ENCODE assay signal across 19 cellular contexts in the genomic region with DNA sequence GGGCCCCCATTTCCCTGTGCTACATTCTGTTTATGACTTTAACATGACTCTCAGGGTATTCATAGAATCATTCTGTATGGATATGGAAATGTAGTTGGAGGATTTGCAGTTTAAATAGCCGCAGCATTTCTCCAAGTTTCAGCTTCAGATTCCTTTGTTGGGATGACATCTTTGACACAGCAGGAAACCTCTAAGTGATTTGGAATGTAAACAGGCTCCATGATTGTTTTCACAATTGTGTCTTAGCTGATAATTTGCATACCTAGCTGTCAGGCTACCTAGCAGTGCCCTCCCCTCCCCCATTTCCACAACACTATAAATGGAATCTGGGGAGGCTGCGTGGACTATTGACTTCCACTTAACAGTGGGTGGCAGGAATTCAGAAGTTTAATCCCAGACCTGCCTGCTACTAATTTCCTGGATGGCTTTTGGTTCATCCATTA.
DNase-seq lines count a peak whose midpoint lies in the region; ATAC-seq and TF ChIP-seq lines count a peak whose summit lies in the region.
"Had no signal": no experiment of that assay in that cellular context is flagged by ENCODE, and none has a peak within 500 bp of the region (broad histone marks: within the 10 kb centered on the region; RNA-seq: fewer than 3 reads in every experiment).

No MANE protein-coding gene starts in this region.

- CTCF ChIA-PET in Caco-2 (lab: Charles Lee) = no interaction called here
- CTCF ChIA-PET in RWPE1 (lab: Yijun Ruan, JAX) = interaction anchor here (0.6 kb wide), 1 partner anchor 13 kb away, joined by 3 read pairs; no protein-coding TSS in a partner anchor

- H3K36me3 ChIP-seq in DOHH2 (ENCODE audit: control insufficient read depth, low read length) (peaks cover 2% of the 10 kb centered on the region; the same call in 1 of the 2 replicates), HUES48 (ENCODE audit: control insufficient read depth, insufficient read depth, low read length) (no peaks in the 10 kb centered on the region), mesodermal cell (ENCODE audit: control insufficient read depth, insufficient read depth, low read length) (no peaks in the 10 kb centered on the region), Caco-2 (ENCODE audit: control insufficient read depth, insufficient read depth, low read length) (no peaks in the 10 kb centered on the region)
- H3K36me3 ChIP-seq: gastrocnemius medialis, right atrium auricular region had no signal

- peaks cover 7% of the 10 kb centered on the region for H3K27me3 Mint-ChIP-seq in Caco-2 (ENCODE audit: insufficient read depth, unreplicated experiment)

- H3K27me3 ChIP-seq in DOHH2 (ENCODE audit: control insufficient read depth, low read length) (no peaks in the 10 kb centered on the region), HUES48 (ENCODE audit: control insufficient read depth, insufficient read depth, low read length) (no peaks in the 10 kb centered on the region), Caco-2 (replicated peaks; ENCODE audit: control insufficient read depth, insufficient read depth, low read length) (no peaks in the 10 kb centered on the region; the same call in 1 of the 2 replicates)
- H3K27me3 ChIP-seq: gastrocnemius medialis, right atrium auricular region had no signal

- no peak for TF ChIP-seq CTCF in DOHH2 (IDR thresholded peaks at IDR 0.05; ENCODE audit: low read depth, low read length, poor library complexity, severe bottlenecking)
- TF ChIP-seq CTCF in Caco-2 (IDR thresholded peaks at IDR 0.05; ENCODE audit: insufficient read depth in 1 of 2, low read depth in 1 of 2, low read length in 1 of 2, severe bottlenecking in 1 of 2, unreplicated experiment in 1 of 2) = no peak
- no peak for TF ChIP-seq CTCF in RWPE1 (conservative IDR thresholded peaks at IDR 0.05; ENCODE audit: low read depth)

- no peaks in the 10 kb centered on the region for H3K79me2 ChIP-seq in DOHH2 (ENCODE audit: control insufficient read depth, low read length)

- peak overlapping the region; percentile 91 for H3K4me2 ChIP-seq in DOHH2 (ENCODE audit: low read length)

- H3K9me3 ChIP-seq in DOHH2 (ENCODE audit: control insufficient read depth, insufficient read depth, low read length) = peaks cover 10% of the 10 kb centered on the region; the same call in 1 of the 2 replicates
- peaks cover 5% of the 10 kb centered on the region for H3K9me3 ChIP-seq in HUES48 (ENCODE audit: control insufficient read depth, insufficient read depth, low read length)
- H3K9me3 ChIP-seq in mesodermal cell (ENCODE audit: control insufficient read depth, low read length) = peaks cover 13% of the 10 kb centered on the region
- no peaks in the 10 kb centered on the region for H3K9me3 ChIP-seq in Caco-2
- H3K9me3 ChIP-seq: gastrocnemius medialis had no signal

- no peak overlapping the region for H3K9ac ChIP-seq in HUES48 (ENCODE audit: low read depth, low read length)

- H3F3A ChIP-seq in DOHH2 (ENCODE audit: control insufficient read depth, insufficient read depth) = peaks cover 18% of the 10 kb centered on the region

- BruUV-seq in Caco-2 (replicated peaks; lab: Mats Ljungman, UMichigan) = no TSS peak

- H3K9me3 Mint-ChIP-seq in Caco-2 (ENCODE audit: unreplicated experiment) = no peaks in the 10 kb centered on the region
- H3K9me3 Mint-ChIP-seq: type B pancreatic cell had no signal

- no peaks in the 10 kb centered on the region for H3K9me2 ChIP-seq in DOHH2 (replicated peaks; ENCODE audit: control insufficient read depth, low read length)

- no peaks in the 10 kb centered on the region for H4K20me1 ChIP-seq in DOHH2 (ENCODE audit: control insufficient read depth, insufficient read depth, low read depth, low read length)

- no peak overlapping the region for H3K27ac Mint-ChIP-seq in Caco-2 (ENCODE audit: unreplicated experiment)
- H3K27ac Mint-ChIP-seq: activated T-helper 17 cell treated with anti-CD3 and anti-CD28 coated beads, Interleukin-2, amount 50 U/mL, for 72 hours; type B pancreatic cell had no signal

- peak overlapping the region; percentile 97 for H3K27ac ChIP-seq in DOHH2 (ENCODE audit: low read depth, low read length)
- peak overlapping the region; percentile 93 for H3K27ac ChIP-seq in HUES48 (ENCODE audit: low read depth, low read length)
- peak overlapping the region; percentile 71 for H3K27ac ChIP-seq in mesodermal cell (ENCODE audit: low read depth, low read length, severe bottlenecking)
- no peak overlapping the region for H3K27ac ChIP-seq in RWPE1
- H3K27ac ChIP-seq: gastrocnemius medialis, right atrium auricular region had no signal

- intact Hi-C loops in Caco-2 (cut with micrococcal nuclease; ENCODE audit: unreplicated experiment) = no loop called here

- H3K4me3 ChIP-seq in DOHH2 (ENCODE audit: low read length) (peak overlapping the region; percentile 37), HUES48 (ENCODE audit: low read depth, low read length) (peak overlapping the region; percentile 18; the same call in 1 of the 2 replicates), mesodermal cell (ENCODE audit: extremely low read depth, insufficient read depth, low read length, poor library complexity, severe bottlenecking) (no peak overlapping the region), Caco-2 (ENCODE audit: low read depth, low read length) (no peak overlapping the region)
- H3K4me3 ChIP-seq: gastrocnemius medialis, right atrium auricular region had no signal

- H3K4me1 Mint-ChIP-seq in Caco-2 (ENCODE audit: low read depth, unreplicated experiment) = no peaks in the 10 kb centered on the region
- H3K4me1 Mint-ChIP-seq: activated T-helper 17 cell treated with anti-CD3 and anti-CD28 coated beads, Interleukin-2, amount 50 U/mL, for 72 hours had no signal

- no peak for ATAC-seq in GM19463 (IDR thresholded peaks at IDR 0.05; ENCODE audit: unreplicated experiment)
- ATAC-seq: activated T-helper 17 cell treated with anti-CD3 and anti-CD28 coated beads, Interleukin-2, amount 50 U/mL, for 72 hours; gastrocnemius medialis; left colon had no signal

- peaks cover 63% of the 10 kb centered on the region for H3K4me1 ChIP-seq in DOHH2 (ENCODE audit: control insufficient read depth, low read length)
- H3K4me1 ChIP-seq in HUES48 (ENCODE audit: control insufficient read depth, insufficient read depth, low read length) = peaks cover 37% of the 10 kb centered on the region
- peaks cover 9% of the 10 kb centered on the region for H3K4me1 ChIP-seq in mesodermal cell (ENCODE audit: control insufficient read depth, insufficient read depth, low read length, poor library complexity, severe bottlenecking)
- no peaks in the 10 kb centered on the region for H3K4me1 ChIP-seq in Caco-2
- H3K4me1 ChIP-seq: gastrocnemius medialis had no signal

- no peaks in the 10 kb centered on the region for H3K36me3 Mint-ChIP-seq in Caco-2 (ENCODE audit: insufficient read depth, unreplicated experiment)
- H3K36me3 Mint-ChIP-seq: type B pancreatic cell had no signal

- WGBS in mesodermal cell (ENCODE audit: insufficient coverage in 2 of 2), 2 experiments = 13 to 40% methylated on average over 1 of the region's 2 CpGs

- H3K4me3 Mint-ChIP-seq in Caco-2 (ENCODE audit: unreplicated experiment) = no peak overlapping the region
- H3K4me3 Mint-ChIP-seq: activated T-helper 17 cell treated with anti-CD3 and anti-CD28 coated beads, Interleukin-2, amount 50 U/mL, for 72 hours; type B pancreatic cell had no signal

- POLR2A ChIA-PET in Caco-2 (lab: Charles Lee) = no interaction called here
- POLR2A ChIA-PET in RWPE1 (lab: Yijun Ruan, JAX; ENCODE audit: low non-redundant PET) = no interaction called here

- DNase-seq in dermis blood vessel endothelial cell (peak; percentile 61), Caco-2 (no peak), RWPE1 (ENCODE audit: low spot score) (no peak)
- no peak for DNase-seq in stimulated activated CD8-positive, alpha-beta memory T cell treated with anti-CD3 and anti-CD28 coated beads, Interleukin-4, amount 100 ng/mL, for 48 hours
- DNase-seq: anterior cingulate cortex; effector CD4-positive, alpha-beta T cell; gastrocnemius medialis; GDM1; GOT3; left colon; NCI-H1694; T-helper 9 cell had no signal

Comparison
In these comparisons a context has a peak if more than half of its experiments do, and no peak if none do; other contexts are left out.
1. H3K4me3 ChIP-seq: peak in DOHH2 (single experiment) and HUES48 (single experiment); none in mesodermal cell (single experiment) and Caco-2 (single experiment).